33 cellular contexts compared by ENCODE assay signal in genomic region chr9:14498824-14499223, GRCh38.
"Had no signal": no experiment of that assay in that cellular context is flagged by ENCODE, and none has a peak within 500 bp of the region (broad histone marks: within the 10 kb centered on the region; RNA-seq: fewer than 3 reads in every experiment).

No MANE protein-coding gene starts in this region.

- H3K9ac ChIP-seq: KMS-11 had no signal

- H3K4me3 ChIP-seq: MG63 had no signal

- H3K27ac ChIP-seq: KMS-11 had no signal

- DNase-seq: Kasumi-1, MG63, MM.1S, MV-4-11, NCI-H1048, NCI-H1092, NCI-H1092 treated with DMSO at 0.1 percent for 48 hours, NCI-H1105, NCI-H1105 treated with DMSO at 0.1 percent for 48 hours, NCI-H1417, NCI-H1417 treated with DMSO at 0.1 percent for 48 hours, NCI-H1436, NCI-H1436 treated with DMSO at 0.1 percent for 48 hours, NCI-H146, NCI-H1694, NCI-H1694 treated with DMSO at 0.1 percent for 48 hours, NCI-H187, NCI-H187 treated with DMSO at 0.1 percent for 48 hours, NCI-H1930, NCI-H2029, NCI-H2029 treated with DMSO at 0.1 percent for 48 hours, NCI-H2081, NCI-H2081 treated with DMSO at 0.1 percent for 48 hours, NCI-H2107, NCI-H2171, NCI-H2171 treated with DMSO at 0.1 percent for 48 hours, NCI-H2227 treated with DMSO at 0.1 percent for 48 hours, NCI-H226, NCI-H345, NCI-H510A, NCI-H510A treated with DMSO at 0.1 percent for 48 hours, NCI-H524 had no signal

- H3K36me3 ChIP-seq: MG63 had no signal

- H3K9me3 ChIP-seq: MG63 had no signal

- H3K4me2 ChIP-seq: KMS-11 had no signal
